In genomic region chr16:901715-902601, GRCh38 we compare ENCODE assay signal across 20 cellular contexts.
DNase-seq lines count a peak whose midpoint lies in the region; ATAC-seq, FAIRE-seq and TF ChIP-seq lines count a peak whose summit lies in the region.
"Had no signal": no experiment of that assay in that cellular context is flagged by ENCODE, and none has a peak within 500 bp of the region (broad histone marks: within the 10 kb centered on the region; RNA-seq: fewer than 3 reads in every experiment).

No MANE protein-coding gene starts in this region.

- DNase-seq in chondrocyte (ENCODE audit: low spot score), result peak; percentile 86
- DNase-seq in kidney, result peak; percentile 66
- no peak for DNase-seq in ureter (ENCODE audit: low spot score)
- DNase-seq in NCI-H748 (lab: John Stamatoyannopoulos, UW; ENCODE audit: unreplicated experiment), result no peak
- DNase-seq in H54 (ENCODE audit: insufficient read length, low spot score), result no peak
- DNase-seq: activated gamma-delta T cell; amniotic stem cell; effector memory CD4-positive, alpha-beta T cell; natural killer cell; NCI-H2081 treated with DMSO at 0.1 percent for 48 hours; NCI-H510A; stimulated activated CD4-positive, alpha-beta T cell treated with anti-CD3 and anti-CD28 coated beads, Interleukin-4, amount 100 ng/mL, for 24 hours; T-helper 1 cell had no signal

- CTCF ChIA-PET in HEK293 (lab: Yijun Ruan, JAX), result no interaction called here

- TF ChIP-seq POLR2A in H54 (IDR thresholded peaks at IDR 0.05; ENCODE audit: low read depth, low read length), result no peak

- H3K4me3 Mint-ChIP-seq in chondrocyte (ENCODE audit: unreplicated experiment), result no peak overlapping the region
- H3K4me3 Mint-ChIP-seq: central memory CD8-positive, alpha-beta T cell; memory B cell; natural killer cell had no signal

- no peak overlapping the region for H3K27ac Mint-ChIP-seq in chondrocyte (ENCODE audit: unreplicated experiment)
- H3K27ac Mint-ChIP-seq: memory B cell, natural killer cell had no signal

- FAIRE-seq in kidney (lab: Jason Lieb, UNC) (no peak), H54 (lab: Jason Lieb, UNC) (no peak)

- H3K36me3 Mint-ChIP-seq in chondrocyte (ENCODE audit: low read depth), result peaks cover 8% of the 10 kb centered on the region
- H3K36me3 Mint-ChIP-seq: natural killer cell had no signal

- H3K9me3 ChIP-seq in HEK293 (ENCODE audit: control insufficient read depth, insufficient read depth, low read depth, low read length), result no peaks in the 10 kb centered on the region
- peaks cover 0 to 4% of the 10 kb centered on the region in 2 donors for H3K9me3 ChIP-seq in kidney (ENCODE audit: control insufficient read depth in 1 of 2, low read length in 2 of 2)
- H3K9me3 ChIP-seq: prostate gland had no signal

- H3K9me3 Mint-ChIP-seq in chondrocyte (ENCODE audit: low read depth), result peaks cover 3% of the 10 kb centered on the region
- H3K9me3 Mint-ChIP-seq: central memory CD8-positive, alpha-beta T cell; memory B cell; natural killer cell had no signal

- H3K4me1 Mint-ChIP-seq in chondrocyte (ENCODE audit: low read depth), result no peaks in the 10 kb centered on the region
- H3K4me1 Mint-ChIP-seq: central memory CD8-positive, alpha-beta T cell; memory B cell had no signal

- H3K4me1 ChIP-seq in HEK293 (ENCODE audit: control insufficient read depth, insufficient read depth, low read length) (no peaks in the 10 kb centered on the region), kidney (ENCODE audit: control insufficient read depth in 1 of 2, insufficient read depth in 1 of 2, low read depth in 1 of 2, low read length in 2 of 2) (no peaks in the 10 kb centered on the region)
- H3K4me1 ChIP-seq: prostate gland had no signal

- POLR2A ChIA-PET in HEK293 (lab: Yijun Ruan, JAX), result no interaction called here

- ATAC-seq in HG03571 (IDR thresholded peaks at IDR 0.05; ENCODE audit: unreplicated experiment), result no peak
- ATAC-seq: natural killer cell had no signal

- H3K27ac ChIP-seq in HEK293 (ENCODE audit: extremely low read depth, low read depth, low read length) (no peak overlapping the region), kidney (ENCODE audit: low read depth in 2 of 2, low read length in 2 of 2) (no peak overlapping the region), temporal lobe (ENCODE audit: low read depth, low read length) (peak overlapping the region; percentile 94)
- H3K27ac ChIP-seq: KMS-11, prostate gland had no signal

- no peaks in the 10 kb centered on the region for H3K27me3 Mint-ChIP-seq in chondrocyte (ENCODE audit: low read depth)
- H3K27me3 Mint-ChIP-seq: central memory CD8-positive, alpha-beta T cell; memory B cell had no signal

- no peak for TF ChIP-seq CTCF in HEK293 (tag by site-specific recombination; IDR thresholded peaks at IDR 0.05)
- TF ChIP-seq CTCF in chondrocyte (IDR thresholded peaks at IDR 0.05), result no peak
- TF ChIP-seq CTCF in kidney (IDR thresholded peaks at IDR 0.05; ENCODE audit: borderline replicate concordance, extremely low read depth, insufficient read depth), result no peak

- no peaks in the 10 kb centered on the region for H3K36me3 ChIP-seq in HEK293 (ENCODE audit: control insufficient read depth in 2 of 2, insufficient read depth in 1 of 2, low read length in 2 of 2)
- H3K36me3 ChIP-seq in kidney (ENCODE audit: control insufficient read depth in 1 of 2, insufficient read depth in 2 of 2, low read length in 2 of 2), result no peaks in the 10 kb centered on the region
- H3K36me3 ChIP-seq: prostate gland had no signal

- intact Hi-C loops in kidney (cut with DNase I), result no loop called here

- no peak overlapping the region for H3K9ac ChIP-seq in kidney (ENCODE audit: low read length in 2 of 2)
- H3K9ac ChIP-seq: KMS-11 had no signal

- H3K4me3 ChIP-seq in HEK293 (ENCODE audit: low read depth, low read length), result no peak overlapping the region
- no peak overlapping the region for H3K4me3 ChIP-seq in kidney (ENCODE audit: low read length in 2 of 2)
- H3K4me3 ChIP-seq: prostate gland had no signal

TF ChIP-seq in HEK293, 187 proteins besides CTCF, POLR2A, EP300 and RAD21:
- TF ChIP-seq ZNF600 (tag by site-specific recombination; IDR thresholded peaks at IDR 0.05) (peak; percentile 54; the same call in 1 of the 2 replicates), REPIN1 (tag by site-specific recombination; IDR thresholded peaks at IDR 0.05; ENCODE audit: low read depth) (no peak)

Comparison
In these comparisons a context has a peak if more than half of its experiments do, and no peak if none do; other contexts are left out.
1. DNase-seq: peak in chondrocyte (single experiment) and kidney (single experiment); none in ureter (single experiment), NCI-H748 (single experiment) and H54 (single experiment).